In genomic region chr22:42548126-42548525, GRCh38 we compare ENCODE assay signal across 1 cellular context.
TF ChIP-seq lines count a peak whose summit lies in the region.

No MANE protein-coding gene starts in this region.

TF ChIP-seq in HEK293, 187 proteins besides CTCF, POLR2A, EP300 and RAD21:
- TF ChIP-seq ZNF449 (tag by site-specific recombination; IDR thresholded peaks at IDR 0.05): peak; percentile 36; the same call in 1 of the 2 replicates
